ENCODE assay signal across 8 cellular contexts in the genomic region with DNA sequence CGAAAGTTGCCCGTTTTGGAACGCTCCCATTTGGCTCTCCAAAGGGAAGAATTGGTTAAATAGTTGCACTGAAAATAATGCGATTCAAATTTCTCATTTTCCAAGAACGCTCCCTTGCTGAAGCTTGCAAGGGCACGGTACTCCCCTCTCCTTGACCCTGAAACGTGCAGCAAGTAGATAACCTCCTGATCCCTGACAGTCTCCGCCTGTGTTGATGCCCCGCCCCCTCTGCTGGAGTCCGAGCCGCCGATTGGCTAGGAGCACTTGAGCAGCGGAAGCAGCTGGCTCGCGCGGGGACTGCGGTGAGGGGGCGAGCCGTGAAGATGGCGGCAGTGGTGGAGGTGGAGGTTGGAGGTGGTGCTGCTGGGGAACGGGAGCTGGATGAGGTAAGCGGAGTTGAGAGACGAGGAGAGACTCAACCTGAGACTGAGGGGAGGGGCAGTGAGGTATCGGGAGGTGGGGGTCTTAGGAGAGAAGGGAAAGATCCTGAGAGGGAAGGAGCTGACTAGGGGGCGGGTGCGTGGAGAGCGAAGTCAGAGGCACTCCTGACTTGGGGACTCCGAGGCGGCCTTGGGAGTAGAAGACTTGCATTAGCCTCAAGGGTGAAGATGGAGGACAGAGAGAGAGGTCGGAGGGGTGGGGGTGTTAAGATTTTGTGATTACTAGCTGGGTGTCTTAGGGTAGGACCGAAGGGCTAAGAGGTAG.
DNase-seq lines count a peak whose midpoint lies in the region; ATAC-seq lines count a peak whose summit lies in the region.

RNF121 (plus strand) TSS at position 308 of the 705 bp plus-strand sequence; CDS start at position 324, 16 bp downstream.

- H3K27me3 ChIP-seq in layer of hippocampus (ENCODE audit: control insufficient read depth, insufficient read depth, low read length): no peaks in the 10 kb centered on the region

- peak; percentile 76 for ATAC-seq in HG03442 (IDR thresholded peaks at IDR 0.05; ENCODE audit: unreplicated experiment)

- DNase-seq in AML-193 (lab: John Stamatoyannopoulos, UW) (peak; percentile 92 to 96), GM19238 (ENCODE audit: insufficient read length, low spot score) (peak; percentile 86), NCI-H524 (lab: John Stamatoyannopoulos, UW) (peak; percentile 89 to 91)
- peak; percentile 98 for DNase-seq in activated CD4-positive, alpha-beta T cell treated with anti-CD3 and anti-CD28 coated beads for 4 hours
- DNase-seq in stimulated activated CD4-positive, alpha-beta T cell treated with anti-CD3 and anti-CD28 coated beads, Interleukin-1b, Interleukin-23, amount 100 ng/mL, for 48 hours: peak; percentile 99

- H3K27ac ChIP-seq in cingulate gyrus (ENCODE audit: low read depth, low read length) (peak within 1 kb of the TSS; percentile 73), layer of hippocampus (ENCODE audit: low read depth, low read length) (peak within 1 kb of the TSS; percentile 80)

Comparison
In these comparisons a context has a peak if more than half of its experiments do, and no peak if none do; other contexts are left out.
1. Peak in every context shown above with its lines: DNase-seq, ATAC-seq and H3K27ac ChIP-seq.